ENCODE assay signal across 20 cellular contexts in the genomic region with DNA sequence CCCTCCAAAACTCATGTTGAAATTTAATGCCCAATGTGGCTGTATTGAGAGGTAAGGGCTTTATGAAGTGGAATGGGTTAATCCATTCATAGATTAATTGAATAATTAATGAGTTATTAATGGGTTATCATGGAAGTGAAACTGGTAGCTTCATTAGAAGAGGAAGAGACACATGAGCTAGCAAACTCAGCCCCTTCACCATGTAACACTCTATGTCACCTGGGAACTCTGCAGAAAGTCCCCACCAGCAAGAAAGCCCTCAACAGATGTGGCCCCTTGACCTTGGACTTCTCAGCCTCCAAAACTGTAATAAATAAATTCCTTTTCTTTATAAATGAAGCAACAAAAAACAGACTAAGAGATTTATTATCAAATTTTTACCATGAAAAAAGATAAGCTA.
DNase-seq lines count a peak whose midpoint lies in the region; ATAC-seq and TF ChIP-seq lines count a peak whose summit lies in the region.
"Had no signal": no experiment of that assay in that cellular context is flagged by ENCODE, and none has a peak within 500 bp of the region (broad histone marks: within the 10 kb centered on the region; RNA-seq: fewer than 3 reads in every experiment).

No MANE protein-coding gene starts in this region.

- no peak for TF ChIP-seq EP300 in gastroesophageal sphincter (IDR thresholded peaks at IDR 0.05)

- no peak overlapping the region for H3K27ac Mint-ChIP-seq in naive B cell
- no peak overlapping the region for H3K27ac Mint-ChIP-seq in activated naive CD4-positive, alpha-beta T cell treated with anti-CD3 and anti-CD28 coated beads, Interleukin-2, amount 50 U/mL, for 72 hours
- H3K27ac Mint-ChIP-seq: CD14-positive monocyte; CD4-positive, alpha-beta memory T cell; HFFc6 had no signal

- H3K9ac ChIP-seq in OCI-LY3 (ENCODE audit: low read length) = no peak overlapping the region
- H3K9ac ChIP-seq: BLaER1, KMS-11 had no signal

- H3K4me1 Mint-ChIP-seq in naive B cell = peaks cover 27 to 37% (median 28%) of the 10 kb centered on the region in 3 donors
- H3K4me1 Mint-ChIP-seq: CD14-positive monocyte had no signal

- no peaks in the 10 kb centered on the region for H3K79me2 ChIP-seq in OCI-LY3 (ENCODE audit: low read length)

- peak overlapping the region; percentile 20; the same call in 1 of the 2 replicates for H3K4me2 ChIP-seq in OCI-LY3 (ENCODE audit: low read length)
- H3K4me2 ChIP-seq: BLaER1, KMS-11 had no signal

- H3K4me3 ChIP-seq in OCI-LY3 (ENCODE audit: low read length) (no peak overlapping the region), gastroesophageal sphincter (no peak overlapping the region)
- H3K4me3 ChIP-seq: BLaER1 had no signal

- ATAC-seq in GM18511 (IDR thresholded peaks at IDR 0.05; ENCODE audit: unreplicated experiment) = peak; percentile 41
- ATAC-seq in HG03175 (IDR thresholded peaks at IDR 0.05; ENCODE audit: unreplicated experiment) = peak; percentile 47
- ATAC-seq in naive B cell (ENCODE audit: low read depth in 2 of 2) = peak; percentile 51 to 59
- ATAC-seq in sciatic nerve = no peak
- ATAC-seq in gastroesophageal sphincter = no peak
- no peak for ATAC-seq in activated naive CD4-positive, alpha-beta T cell treated with anti-CD3 and anti-CD28 coated beads, Interleukin-2, amount 50 U/mL, for 72 hours
- ATAC-seq: HCT116 had no signal

- H3K36me3 ChIP-seq in OCI-LY3 (replicated peaks; ENCODE audit: low read depth, low read length) = no peaks in the 10 kb centered on the region
- no peaks in the 10 kb centered on the region for H3K36me3 ChIP-seq in gastroesophageal sphincter
- H3K36me3 ChIP-seq: BLaER1 had no signal

- H4K20me1 ChIP-seq in OCI-LY3 (ENCODE audit: insufficient read depth, low read length) = no peaks in the 10 kb centered on the region

- H3K4me1 ChIP-seq in OCI-LY3 (ENCODE audit: low read length) (peaks cover 45% of the 10 kb centered on the region), gastroesophageal sphincter (peaks cover 13 to 45% (median 31%) of the 10 kb centered on the region in 3 donors)

- TF ChIP-seq POLR2A in gastroesophageal sphincter (IDR thresholded peaks at IDR 0.05) = no peak

- no peak overlapping the region for H3K27ac ChIP-seq in OCI-LY3 (ENCODE audit: low read length)
- no peak overlapping the region for H3K27ac ChIP-seq in gastroesophageal sphincter
- H3K27ac ChIP-seq: BLaER1, HL-60, KMS-11 had no signal

- no peaks in the 10 kb centered on the region for H3K36me3 Mint-ChIP-seq in naive B cell
- peaks cover 0 to 5% of the 10 kb centered on the region in 2 donors for H3K36me3 Mint-ChIP-seq in activated naive CD4-positive, alpha-beta T cell treated with anti-CD3 and anti-CD28 coated beads, Interleukin-2, amount 50 U/mL, for 72 hours
- H3K36me3 Mint-ChIP-seq: CD14-positive monocyte had no signal

- H2AFZ ChIP-seq in OCI-LY3 (ENCODE audit: low read depth, low read length) = no peak overlapping the region

- intact Hi-C loops in sciatic nerve (cut with DNase I) = no loop called here

- H3K27me3 Mint-ChIP-seq in naive B cell = no peaks in the 10 kb centered on the region
- H3K27me3 Mint-ChIP-seq: CD4-positive, alpha-beta memory T cell had no signal

- TF ChIP-seq CTCF in OCI-LY3 (IDR thresholded peaks at IDR 0.05; ENCODE audit: low read depth, low read length) (no peak), gastroesophageal sphincter (IDR thresholded peaks at IDR 0.05) (no peak)

- no peaks in the 10 kb centered on the region for H3K9me3 Mint-ChIP-seq in naive B cell
- peaks cover 0 to 4% of the 10 kb centered on the region in 2 donors for H3K9me3 Mint-ChIP-seq in activated naive CD4-positive, alpha-beta T cell treated with anti-CD3 and anti-CD28 coated beads, Interleukin-2, amount 50 U/mL, for 72 hours
- H3K9me3 Mint-ChIP-seq: HFFc6 had no signal

- no peak overlapping the region for H3K4me3 Mint-ChIP-seq in naive B cell
- H3K4me3 Mint-ChIP-seq: CD14-positive monocyte; CD4-positive, alpha-beta memory T cell; HFFc6 had no signal

- H3K9me3 ChIP-seq in OCI-LY3 (ENCODE audit: insufficient read depth, low read length) (no peaks in the 10 kb centered on the region), gastroesophageal sphincter (no peaks in the 10 kb centered on the region)
- H3K9me3 ChIP-seq: BLaER1 had no signal

- H3K27me3 ChIP-seq in OCI-LY3 (ENCODE audit: low read depth, low read length) = no peaks in the 10 kb centered on the region
- no peaks in the 10 kb centered on the region for H3K27me3 ChIP-seq in gastroesophageal sphincter
- H3K27me3 ChIP-seq: BLaER1 had no signal

- DNase-seq in naive B cell (no peak), NCI-H146 (lab: John Stamatoyannopoulos, UW) (no peak), sciatic nerve (ENCODE audit: low spot score) (no peak)
- no peak for DNase-seq in activated naive CD4-positive, alpha-beta T cell treated with anti-CD3 and anti-CD28 coated beads, Interleukin-2, amount 50 U/mL, for 72 hours (ENCODE audit: low spot score in 2 of 2)
- DNase-seq: 8988T; CD4-positive, alpha-beta memory T cell; DND-41; EL; GOT3; H7; HFFc6 had no signal

Comparison
In these comparisons a context has a peak if more than half of its experiments do, and no peak if none do; other contexts are left out.
1. ATAC-seq: peak in GM18511 (single experiment), HG03175 (single experiment) and naive B cell (2 of 2); none in sciatic nerve (single experiment), gastroesophageal sphincter (single experiment) and activated naive CD4-positive, alpha-beta T cell treated with anti-CD3 and anti-CD28 coated beads, Interleukin-2, amount 50 U/mL, for 72 hours (0 of 2).